21 cellular contexts compared by ENCODE assay signal in the genomic region with DNA sequence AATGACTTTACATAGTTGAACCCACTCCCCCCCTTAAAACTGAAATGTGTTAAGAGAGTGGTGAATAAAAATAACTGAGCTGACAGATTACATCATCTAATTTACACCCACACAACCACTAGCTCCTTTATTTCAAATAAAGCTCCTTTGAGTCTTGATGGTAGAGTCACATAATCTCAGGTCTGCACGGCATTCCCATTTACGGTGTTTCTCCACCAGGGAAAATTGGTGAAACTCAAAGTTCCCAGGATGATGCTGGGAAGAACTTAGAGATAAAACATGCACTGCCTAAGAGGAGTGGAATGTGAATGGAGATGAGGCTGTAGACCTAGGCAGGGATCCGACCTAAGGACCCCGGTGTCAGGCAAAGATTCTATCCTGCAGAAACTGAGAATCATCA.
DNase-seq lines count a peak whose midpoint lies in the region; ATAC-seq and TF ChIP-seq lines count a peak whose summit lies in the region.
"Had no signal": no experiment of that assay in that cellular context is flagged by ENCODE, and none has a peak within 500 bp of the region (broad histone marks: within the 10 kb centered on the region; RNA-seq: fewer than 3 reads in every experiment).

No MANE protein-coding gene starts in this region.

- peaks cover 8% of the 10 kb centered on the region; the same call in 1 of the 2 replicates for H3K4me1 ChIP-seq in IMR-90 (ENCODE audit: control insufficient read depth, insufficient read depth, low read length)
- H3K4me1 ChIP-seq in mesenchymal stem cell (ENCODE audit: control insufficient read depth, insufficient read depth, low read depth, low read length): no peaks in the 10 kb centered on the region
- H3K4me1 ChIP-seq: psoas muscle, testis, vagina had no signal

- H3K18ac ChIP-seq in IMR-90 (ENCODE audit: low read depth, low read length) (peak overlapping the region; percentile 89; the same call in 1 of the 2 replicates), mesenchymal stem cell (ENCODE audit: low read depth in 1 of 2, low read length in 2 of 2) (no peak overlapping the region)

- H3K9me3 Mint-ChIP-seq in chondrocyte (ENCODE audit: low read depth): peaks cover under 1% of the 10 kb centered on the region
- no peaks in the 10 kb centered on the region for H3K9me3 Mint-ChIP-seq in activated naive CD4-positive, alpha-beta T cell treated with anti-CD3 and anti-CD28 coated beads, Interleukin-2, amount 10 ng/mL, durations not matched to agents 7 days and 5 days
- H3K9me3 Mint-ChIP-seq: CD4-positive, alpha-beta T cell had no signal

- H3K9me3 ChIP-seq in IMR-90 (ENCODE audit: control insufficient read depth, insufficient read depth, low read length) (peaks cover under 1% of the 10 kb centered on the region; the same call in 1 of the 2 replicates), mesenchymal stem cell (ENCODE audit: control insufficient read depth, low read length) (peaks cover under 1% of the 10 kb centered on the region)
- H3K9me3 ChIP-seq: psoas muscle, testis, vagina had no signal

- dilution Hi-C loops in IMR-90 (cut with HindIII; ENCODE audit: low sequenced_read_pairs, unreplicated experiment): no loop called here

- H3K23ac ChIP-seq in IMR-90 (ENCODE audit: low read depth, low read length): 0 out of 2 replicates have a peak overlapping the region, but pooled peaks have one; percentile 33
- no peak overlapping the region for H3K23ac ChIP-seq in mesenchymal stem cell (ENCODE audit: low read length in 2 of 2)

- no peak overlapping the region for H3K56ac ChIP-seq in IMR-90 (ENCODE audit: extremely low read depth, insufficient read depth, low read length)

- H2AK9ac ChIP-seq in IMR-90 (replicated peaks; ENCODE audit: low read depth, low read length, poor library complexity): no peak overlapping the region

- H3K27ac Mint-ChIP-seq in chondrocyte (ENCODE audit: unreplicated experiment): peak overlapping the region; percentile 60
- no peak overlapping the region for H3K27ac Mint-ChIP-seq in activated naive CD4-positive, alpha-beta T cell treated with anti-CD3 and anti-CD28 coated beads, Interleukin-2, amount 10 ng/mL, durations not matched to agents 7 days and 5 days
- H3K27ac Mint-ChIP-seq: CD4-positive, alpha-beta T cell; T-cell had no signal

- peak overlapping the region; percentile 79; the same call in 1 of the 3 replicates for H2BK15ac ChIP-seq in IMR-90 (ENCODE audit: low read depth, low read length)
- H2BK15ac ChIP-seq in mesenchymal stem cell (ENCODE audit: low read depth, poor library complexity, severe bottlenecking): no peak overlapping the region

- no peak for TF ChIP-seq RAD21 in IMR-90 (IDR thresholded peaks at IDR 0.05; ENCODE audit: low read length)

- peak overlapping the region; percentile 38; the same call in 1 of the 2 replicates for H4K91ac ChIP-seq in IMR-90 (ENCODE audit: insufficient read depth, low read depth, low read length)
- H4K91ac ChIP-seq in mesenchymal stem cell (ENCODE audit: low read length): no peak overlapping the region

- H3K4me3 ChIP-seq in AG09309 (ENCODE audit: control insufficient read depth, low read depth, low read length) (no peak overlapping the region), IMR-90 (ENCODE audit: insufficient read depth, low read depth, low read length) (no peak overlapping the region), mesenchymal stem cell (ENCODE audit: insufficient read depth in 1 of 2, low read depth in 1 of 2, low read length in 2 of 2) (no peak overlapping the region), foreskin fibroblast (ENCODE audit: low read depth in 1 of 2, low read length in 2 of 2) (no peak overlapping the region)
- H3K4me3 ChIP-seq: psoas muscle, SJCRH30, testis, vagina had no signal

- peak overlapping the region; percentile 82 for H2BK20ac ChIP-seq in IMR-90 (ENCODE audit: low read depth, low read length)

- H4K20me1 ChIP-seq in IMR-90 (ENCODE audit: insufficient read depth, low read length): no peaks in the 10 kb centered on the region

- peak; percentile 4 for TF ChIP-seq CTCF in AG09309 (IDR thresholded peaks at IDR 0.05; ENCODE audit: control insufficient read depth, insufficient read depth, low read depth, low read length, missing control alignments)
- TF ChIP-seq CTCF in IMR-90 (conservative IDR thresholded peaks at IDR 0.05; ENCODE audit: low read depth, low read length): no peak
- peak; percentile 11 for TF ChIP-seq CTCF in chondrocyte (IDR thresholded peaks at IDR 0.05)
- TF ChIP-seq CTCF in foreskin fibroblast (IDR thresholded peaks at IDR 0.05; ENCODE audit: low read depth, low read length): no peak

- H3K9ac ChIP-seq in IMR-90 (ENCODE audit: low read depth, low read length): no peak overlapping the region
- no peak overlapping the region for H3K9ac ChIP-seq in mesenchymal stem cell (ENCODE audit: low read length)

- H3K27me3 Mint-ChIP-seq in chondrocyte (ENCODE audit: low read depth): no peaks in the 10 kb centered on the region
- H3K27me3 Mint-ChIP-seq in activated naive CD4-positive, alpha-beta T cell treated with anti-CD3 and anti-CD28 coated beads, Interleukin-2, amount 10 ng/mL, durations not matched to agents 7 days and 5 days: peaks cover 5% of the 10 kb centered on the region
- H3K27me3 Mint-ChIP-seq: CD4-positive, alpha-beta T cell had no signal

- no peak for DNase-seq in AG09309 (ENCODE audit: low read depth)
- no peak for DNase-seq in IMR-90
- no peak for DNase-seq in chondrocyte (ENCODE audit: low spot score)
- DNase-seq in mesenchymal stem cell: no peak
- no peak for DNase-seq in NCI-H1105 treated with DMSO at 0.1 percent for 48 hours (lab: John Stamatoyannopoulos, UW)
- DNase-seq in activated naive CD4-positive, alpha-beta T cell treated with anti-CD3 and anti-CD28 coated beads, Interleukin-2, amount 10 ng/mL, durations not matched to agents 7 days and 5 days: no peak
- no peak for DNase-seq in foreskin fibroblast
- DNase-seq: activated effector memory CD4-positive, alpha-beta T cell treated with anti-CD3 and anti-CD28 coated beads, Interleukin-2, amount 50 U/mL, for 16 hours; activated T-cell treated with anti-CD3 and anti-CD28 coated beads for 4 hours; CD4-positive, alpha-beta T cell; glutamatergic neuron; HCEC 1CT; NCI-H2029; NCI-H748 treated with DMSO at 0.1 percent for 48 hours; psoas muscle; SJCRH30; stimulated activated naive CD4-positive, alpha-beta T cell treated with Interleukin-2 at 50 U/mL for 16 hours; T-cell; testis had no signal

- peak overlapping the region; percentile 50; the same call in 1 of the 2 replicates for H3K4ac ChIP-seq in IMR-90 (ENCODE audit: low read depth, low read length)
- H3K4ac ChIP-seq in mesenchymal stem cell (ENCODE audit: low read depth in 1 of 2, low read length in 2 of 2): no peak overlapping the region

- peak overlapping the region; percentile 93; the same call in 1 of the 2 replicates for H4K5ac ChIP-seq in IMR-90 (ENCODE audit: low read depth, low read length)

- POLR2A ChIA-PET in IMR-90 (lab: Charles Lee; ENCODE audit: unreplicated experiment): no interaction called here

- H2BK12ac ChIP-seq in mesenchymal stem cell (ENCODE audit: low read length in 2 of 2): no peak overlapping the region

- in situ Hi-C loops in IMR-90 (cut with MboI; ENCODE audit: low sequenced_read_pairs): no loop called here

- no CpG with 5 or more reads among the region's 4 CpGs for WGBS in IMR-90 (ENCODE audit: extremely low coverage in 2 of 2, insufficient read length in 1 of 2), 2 experiments
- 68% methylated on average over 4 of the region's 4 CpGs for WGBS in mesenchymal stem cell

- BruUV-seq in IMR-90 (replicated peaks; lab: Mats Ljungman, UMichigan): no TSS peak

- intact Hi-C loops in IMR-90 (cut with micrococcal nuclease): loop anchor here (5.0 kb wide), 1 partner anchor 477 kb away; no protein-coding TSS in a partner anchor

- H3K79me1 ChIP-seq in IMR-90 (ENCODE audit: low read depth in 1 of 2, low read length in 2 of 2) (no peaks in the 10 kb centered on the region), mesenchymal stem cell (replicated peaks; ENCODE audit: low read length, poor library complexity, severe bottlenecking) (no peaks in the 10 kb centered on the region)

- H3K27ac ChIP-seq in IMR-90 (ENCODE audit: insufficient read depth, low read length): no peak overlapping the region
- no peak overlapping the region for H3K27ac ChIP-seq in mesenchymal stem cell (ENCODE audit: low read length, poor library complexity, severe bottlenecking)
- H3K27ac ChIP-seq: psoas muscle, SJCRH30, testis, vagina had no signal

- ATAC-seq in IMR-90 (ENCODE audit: low read depth): no peak
- no peak for ATAC-seq in GM19328 (IDR thresholded peaks at IDR 0.05; ENCODE audit: unreplicated experiment)
- ATAC-seq: psoas muscle, T-cell had no signal

- CTCF ChIA-PET in IMR-90 (lab: Yijun Ruan, JAX): interaction anchor here (0.6 to 0.7 kb wide), 2 partner anchors 13 to 823 kb away, joined by 3 read pairs; no protein-coding TSS in a partner anchor
- CTCF ChIA-PET in activated naive CD4-positive, alpha-beta T cell treated with anti-CD3 and anti-CD28 coated beads, Interleukin-2, amount 10 ng/mL, durations not matched to agents 7 days and 5 days (lab: Charles Lee): no interaction called here

- peak overlapping the region; percentile 0 for H2AFZ ChIP-seq in IMR-90 (replicated peaks; ENCODE audit: low read length, poor library complexity)
- no peak overlapping the region for H2AFZ ChIP-seq in mesenchymal stem cell (ENCODE audit: low read depth, low read length)

- H3K4me3 Mint-ChIP-seq in chondrocyte (ENCODE audit: unreplicated experiment): no peak overlapping the region
- H3K4me3 Mint-ChIP-seq in activated naive CD4-positive, alpha-beta T cell treated with anti-CD3 and anti-CD28 coated beads, Interleukin-2, amount 10 ng/mL, durations not matched to agents 7 days and 5 days: no peak overlapping the region
- H3K4me3 Mint-ChIP-seq: CD4-positive, alpha-beta T cell; T-cell had no signal

- H3K9me1 ChIP-seq in IMR-90 (ENCODE audit: insufficient read depth, low read length): no peaks in the 10 kb centered on the region

- no peak for TF ChIP-seq POLR2A in IMR-90 (IDR thresholded peaks at IDR 0.05; ENCODE audit: low read depth, low read length)

- no peak overlapping the region for H3K4me2 ChIP-seq in IMR-90 (ENCODE audit: low read depth, low read length)
- no peak overlapping the region for H3K4me2 ChIP-seq in mesenchymal stem cell (ENCODE audit: low read length, poor library complexity, severe bottlenecking)

- H3K4me1 Mint-ChIP-seq in chondrocyte (ENCODE audit: low read depth): peaks cover 31% of the 10 kb centered on the region
- no peaks in the 10 kb centered on the region for H3K4me1 Mint-ChIP-seq in activated naive CD4-positive, alpha-beta T cell treated with anti-CD3 and anti-CD28 coated beads, Interleukin-2, amount 10 ng/mL, durations not matched to agents 7 days and 5 days
- H3K4me1 Mint-ChIP-seq: T-cell had no signal

- H2BK5ac ChIP-seq in IMR-90 (ENCODE audit: low read depth, low read length, poor library complexity, severe bottlenecking) (no peak overlapping the region), mesenchymal stem cell (ENCODE audit: low read depth, low read length, poor library complexity, severe bottlenecking) (peak overlapping the region; percentile 24)

- H3K36me3 Mint-ChIP-seq in chondrocyte (ENCODE audit: low read depth): no peaks in the 10 kb centered on the region
- H3K36me3 Mint-ChIP-seq in activated naive CD4-positive, alpha-beta T cell treated with anti-CD3 and anti-CD28 coated beads, Interleukin-2, amount 10 ng/mL, durations not matched to agents 7 days and 5 days: no peaks in the 10 kb centered on the region
- H3K36me3 Mint-ChIP-seq: T-cell had no signal

- H2BK120ac ChIP-seq in IMR-90 (ENCODE audit: low read depth, low read length) (peak overlapping the region; percentile 47), mesenchymal stem cell (ENCODE audit: low read depth, low read length) (no peak overlapping the region)

- H3K36me3 ChIP-seq in IMR-90 (ENCODE audit: control insufficient read depth, insufficient read depth, low read length): no peaks in the 10 kb centered on the region
- H3K36me3 ChIP-seq in mesenchymal stem cell (ENCODE audit: control insufficient read depth in 1 of 2, insufficient read depth in 2 of 2, low read depth in 1 of 2, low read length in 2 of 2): no peaks in the 10 kb centered on the region
- H3K36me3 ChIP-seq: SJCRH30, vagina had no signal

- H4K8ac ChIP-seq in IMR-90 (ENCODE audit: low read depth in 2 of 2, low read length in 2 of 2) (peak overlapping the region in 1 of 2 experiments; percentile 69; a peak in 2 of 4 replicates), mesenchymal stem cell (ENCODE audit: low read length) (no peak overlapping the region)

- peak overlapping the region; percentile 58 for H3K14ac ChIP-seq in IMR-90 (replicated peaks; ENCODE audit: low read depth, low read length)
- H3K14ac ChIP-seq in mesenchymal stem cell (ENCODE audit: low read length in 2 of 2): no peak overlapping the region

- H3K27me3 ChIP-seq in IMR-90 (ENCODE audit: control insufficient read depth, insufficient read depth, low read length) (no peaks in the 10 kb centered on the region), mesenchymal stem cell (ENCODE audit: control insufficient read depth in 1 of 2, insufficient read depth in 1 of 2, low read length in 2 of 2) (no peaks in the 10 kb centered on the region)
- H3K27me3 ChIP-seq: SJCRH30, testis, vagina had no signal

- H2AK5ac ChIP-seq in IMR-90 (ENCODE audit: low read depth, low read length) (peak overlapping the region; percentile 20), mesenchymal stem cell (ENCODE audit: low read length, severe bottlenecking) (peak overlapping the region; percentile 35)

Comparison
In these comparisons a context has a peak if more than half of its experiments do, and no peak if none do; other contexts are left out.
1. CTCF ChIP-seq: peak in AG09309 (single experiment) and chondrocyte (single experiment); none in IMR-90 (single experiment) and foreskin fibroblast (single experiment).